ENCODE assay signal across 29 cellular contexts in the genomic region with DNA sequence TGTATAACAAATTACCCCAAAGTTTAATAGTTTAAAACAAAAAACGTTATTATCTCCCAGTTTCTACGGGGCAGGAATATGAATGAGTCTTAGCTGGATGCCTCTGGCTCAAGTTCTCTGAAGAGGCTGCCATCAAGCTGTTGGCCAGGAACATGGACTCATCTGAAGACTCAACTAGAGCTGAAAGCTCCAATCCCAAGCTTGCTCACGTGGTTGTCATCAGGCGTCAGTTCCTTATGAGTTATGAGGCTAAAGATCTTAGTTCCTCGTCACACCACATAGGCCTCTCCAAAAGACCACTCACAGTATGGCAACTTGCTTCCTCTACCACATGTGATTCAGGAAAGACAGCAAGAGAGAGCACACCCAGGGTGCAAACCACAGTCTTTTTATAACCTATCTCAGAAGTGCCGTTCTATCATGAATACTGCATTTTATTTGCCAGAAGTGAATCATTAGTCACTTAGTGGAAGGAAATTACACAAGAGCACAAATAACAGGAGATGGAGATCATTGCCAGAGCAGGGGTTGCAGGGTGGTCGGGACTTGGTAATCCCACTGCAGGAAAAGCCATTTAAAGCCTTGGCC. TPM values are rescaled to one million over a fixed set of nuclear protein-coding genes. Genes with fewer than 3 reads are reported as not detected.
DNase-seq lines count a peak whose midpoint lies in the region; ATAC-seq and TF ChIP-seq lines count a peak whose summit lies in the region.
"Had no signal": no experiment of that assay in that cellular context is flagged by ENCODE, and none has a peak within 500 bp of the region (broad histone marks: within the 10 kb centered on the region; RNA-seq: fewer than 3 reads in every experiment).

No MANE protein-coding gene starts in this region.

- in situ Hi-C loops in KBM-7 (cut with MboI; ENCODE audit: low pct_unique_long_range_greater_than_20kb, low sequenced_read_pairs), result no loop called here

- H3K27ac Mint-ChIP-seq in type B pancreatic cell, result no peak overlapping the region
- H3K27ac Mint-ChIP-seq: activated CD8-positive, alpha-beta memory T cell treated with anti-CD3 and anti-CD28 coated beads, Interleukin-2, amount 10 ng/mL, durations not matched to agents 7 days and 5 days; activated T-cell treated with anti-CD3 and anti-CD28 coated beads, Interleukin-2, amount 50 U/mL, for 72 hours; T-helper 17 cell had no signal

- no peaks in the 10 kb centered on the region for H3K36me3 Mint-ChIP-seq in type B pancreatic cell
- H3K36me3 Mint-ChIP-seq: activated CD8-positive, alpha-beta memory T cell treated with anti-CD3 and anti-CD28 coated beads, Interleukin-2, amount 10 ng/mL, durations not matched to agents 7 days and 5 days had no signal

- ATAC-seq in SK-N-SH treated with all-trans-retinoic acid at 6 μM for 48 hours (no peak), HG02763 (IDR thresholded peaks at IDR 0.05; ENCODE audit: unreplicated experiment) (no peak)
- ATAC-seq: activated CD4-positive, CD25-positive, alpha-beta regulatory T cell treated with anti-CD3 and anti-CD28 coated beads, Interleukin-2, amount 50 U/mL, for 24 hours; activated CD8-positive, alpha-beta memory T cell treated with anti-CD3 and anti-CD28 coated beads, Interleukin-2, amount 10 ng/mL, durations not matched to agents 7 days and 5 days; activated T-cell treated with anti-CD3 and anti-CD28 coated beads, Interleukin-2, amount 50 U/mL, for 72 hours; GM12878; heart right ventricle; left cardiac atrium; T-helper 17 cell had no signal

- no peak for TF ChIP-seq CTCF in type B pancreatic cell (conservative IDR thresholded peaks at IDR 0.05)

- H3K4me1 Mint-ChIP-seq in type B pancreatic cell (ENCODE audit: unreplicated experiment), result no peaks in the 10 kb centered on the region
- H3K4me1 Mint-ChIP-seq: activated CD8-positive, alpha-beta memory T cell treated with anti-CD3 and anti-CD28 coated beads, Interleukin-2, amount 10 ng/mL, durations not matched to agents 7 days and 5 days; central memory CD8-positive, alpha-beta T cell; T-helper 17 cell had no signal

- DNase-seq in Ammon's horn (ENCODE audit: low spot score) (peak; percentile 55), KBM-7 (peak; percentile 60), RKO (ENCODE audit: low spot score) (peak; percentile 5), hippocampal formation (lab: John Stamatoyannopoulos, UW) (peak; percentile 50 to 72), D341Med (ENCODE audit: low spot score) (no peak), type B pancreatic cell (ENCODE audit: extremely low spot score, unreplicated experiment) (no peak)
- DNase-seq: activated CD4-positive, alpha-beta T cell treated with anti-CD3 and anti-CD28 coated beads, Interleukin-2, amount 50 U/mL, for 4 hours; activated CD8-positive, alpha-beta memory T cell treated with anti-CD3 and anti-CD28 coated beads, Interleukin-2, amount 10 ng/mL, durations not matched to agents 7 days and 5 days; activated naive CD4-positive, alpha-beta T cell; activated T-cell treated with anti-CD3 and anti-CD28 coated beads, Interleukin-2, amount 50 U/mL, for 72 hours; AML-193; dermis blood vessel endothelial cell; foreskin melanocyte; heart right ventricle; left cardiac atrium; mammary epithelial cell; NCI-H1048; NCI-H2107; NCI-H345; NCI-H748 treated with DMSO at 0.1 percent for 48 hours; SK-N-SH; stimulated activated naive CD4-positive, alpha-beta T cell treated with Interleukin-2 at 50 U/mL for 16 hours; T-helper 17 cell; uterus had no signal

- H3K9me3 Mint-ChIP-seq in type B pancreatic cell, result no peaks in the 10 kb centered on the region
- H3K9me3 Mint-ChIP-seq: activated T-cell treated with anti-CD3 and anti-CD28 coated beads, Interleukin-2, amount 50 U/mL, for 72 hours; central memory CD8-positive, alpha-beta T cell had no signal

- no peak overlapping the region for H3K4me3 Mint-ChIP-seq in type B pancreatic cell
- H3K4me3 Mint-ChIP-seq: activated CD8-positive, alpha-beta memory T cell treated with anti-CD3 and anti-CD28 coated beads, Interleukin-2, amount 10 ng/mL, durations not matched to agents 7 days and 5 days; activated T-cell treated with anti-CD3 and anti-CD28 coated beads, Interleukin-2, amount 50 U/mL, for 72 hours; central memory CD8-positive, alpha-beta T cell; T-helper 17 cell had no signal

- H3K27me3 Mint-ChIP-seq in type B pancreatic cell, result peaks cover 14% of the 10 kb centered on the region

TF ChIP-seq in SK-N-SH treated with all-trans-retinoic acid at 6 μM for 48 hours, 23 proteins besides CTCF, POLR2A, EP300 and RAD21:
- TF ChIP-seq, protein P1, sequence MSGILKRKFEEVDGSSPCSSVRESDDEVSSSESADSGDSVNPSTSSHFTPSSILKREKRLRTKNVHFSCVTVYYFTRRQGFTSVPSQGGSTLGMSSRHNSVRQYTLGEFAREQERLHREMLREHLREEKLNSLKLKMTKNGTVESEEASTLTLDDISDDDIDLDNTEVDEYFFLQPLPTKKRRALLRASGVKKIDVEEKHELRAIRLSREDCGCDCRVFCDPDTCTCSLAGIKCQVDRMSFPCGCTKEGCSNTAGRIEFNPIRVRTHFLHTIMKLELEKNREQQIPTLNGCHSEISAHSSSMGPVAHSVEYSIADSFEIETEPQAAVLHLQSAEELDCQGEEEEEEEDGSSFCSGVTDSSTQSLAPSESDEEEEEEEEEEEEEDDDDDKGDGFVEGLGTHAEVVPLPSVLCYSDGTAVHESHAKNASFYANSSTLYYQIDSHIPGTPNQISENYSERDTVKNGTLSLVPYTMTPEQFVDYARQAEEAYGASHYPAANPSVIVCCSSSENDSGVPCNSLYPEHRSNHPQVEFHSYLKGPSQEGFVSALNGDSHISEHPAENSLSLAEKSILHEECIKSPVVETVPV (CRISPR knock-in tag; IDR thresholded peaks at IDR 0.05), result no peak
- TF ChIP-seq, protein P2, sequence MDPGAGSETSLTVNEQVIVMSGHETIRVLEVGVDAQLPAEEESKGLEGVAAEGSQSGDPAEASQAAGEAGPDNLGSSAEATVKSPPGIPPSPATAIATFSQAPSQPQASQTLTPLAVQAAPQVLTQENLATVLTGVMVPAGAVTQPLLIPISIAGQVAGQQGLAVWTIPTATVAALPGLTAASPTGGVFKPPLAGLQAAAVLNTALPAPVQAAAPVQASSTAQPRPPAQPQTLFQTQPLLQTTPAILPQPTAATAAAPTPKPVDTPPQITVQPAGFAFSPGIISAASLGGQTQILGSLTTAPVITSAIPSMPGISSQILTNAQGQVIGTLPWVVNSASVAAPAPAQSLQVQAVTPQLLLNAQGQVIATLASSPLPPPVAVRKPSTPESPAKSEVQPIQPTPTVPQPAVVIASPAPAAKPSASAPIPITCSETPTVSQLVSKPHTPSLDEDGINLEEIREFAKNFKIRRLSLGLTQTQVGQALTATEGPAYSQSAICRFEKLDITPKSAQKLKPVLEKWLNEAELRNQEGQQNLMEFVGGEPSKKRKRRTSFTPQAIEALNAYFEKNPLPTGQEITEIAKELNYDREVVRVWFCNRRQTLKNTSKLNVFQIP (CRISPR knock-in tag; IDR thresholded peaks at IDR 0.05; ENCODE audit: borderline replicate concordance, low read depth), result no peak
- TF ChIP-seq ZNF70 (CRISPR knock-in tag; IDR thresholded peaks at IDR 0.05) (no peak), OSR1 (CRISPR knock-in tag; IDR thresholded peaks at IDR 0.05) (no peak)

RNA-seq across cellular contexts. Expression of a gene that starts 48.7 kb away (rescaled TPM):
- total RNA-seq in type B pancreatic cell (ENCODE audit: low replicate concordance), result 25.4 and 26.2 TPM in 2 replicates

Comparison
In these comparisons a context has a peak if more than half of its experiments do, and no peak if none do; other contexts are left out.
1. DNase-seq: peak in Ammon's horn (single experiment), KBM-7 (single experiment), RKO (single experiment) and hippocampal formation (2 of 2); none in D341Med (single experiment) and type B pancreatic cell (single experiment).